ENCODE assay signal across 8 cellular contexts in the genomic region with DNA sequence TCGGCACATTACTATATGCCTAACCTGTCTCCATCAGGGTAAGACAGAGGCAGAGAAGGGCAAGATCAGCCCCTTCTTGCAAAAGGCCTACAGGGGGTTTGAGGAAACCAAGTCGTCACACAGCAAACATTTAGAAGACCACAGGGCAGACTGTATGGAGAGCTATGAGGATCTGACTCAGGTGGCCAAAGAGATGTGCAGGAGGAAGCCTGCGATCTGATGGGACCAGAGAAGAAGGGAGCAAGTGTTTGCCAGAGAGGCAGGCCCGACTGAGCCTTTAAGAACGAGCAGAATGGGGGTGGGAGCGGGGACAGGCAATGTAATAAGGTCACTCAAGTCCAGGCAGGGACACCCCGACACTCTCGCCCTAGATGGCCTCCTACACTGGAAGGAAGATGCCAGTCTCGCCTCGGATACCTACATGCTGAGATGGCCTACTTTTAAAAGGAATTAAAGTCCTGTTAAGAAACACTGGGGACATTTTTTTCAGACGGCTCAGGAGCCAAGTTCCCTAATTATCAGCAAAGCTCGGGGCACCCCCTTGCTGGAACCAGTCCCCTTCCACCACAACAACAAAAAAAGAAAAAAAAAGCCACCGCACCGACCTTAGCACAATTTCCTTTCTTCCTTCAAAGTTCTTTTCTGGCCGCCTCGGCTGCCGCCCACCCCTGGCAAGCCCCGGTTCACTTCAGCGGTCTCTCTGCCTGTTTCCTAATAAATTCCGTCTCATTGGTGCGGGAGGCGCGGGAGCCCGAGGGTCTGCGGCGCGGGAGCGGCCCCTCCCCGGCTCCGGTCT. TPM values are rescaled to one million over a fixed set of nuclear protein-coding genes. Genes with fewer than 3 reads are reported as not detected.
DNase-seq lines count a peak whose midpoint lies in the region; ATAC-seq and TF ChIP-seq lines count a peak whose summit lies in the region.

No MANE protein-coding gene starts in this region.

- no peaks in the 10 kb centered on the region for H3K9me3 ChIP-seq in right cardiac atrium (ENCODE audit: control insufficient read depth, low read length)

- peaks cover 22% of the 10 kb centered on the region for H3K27me3 Mint-ChIP-seq in activated naive CD4-positive, alpha-beta T cell treated with anti-CD3 and anti-CD28 coated beads, Interleukin-2, amount 10 ng/mL, durations not matched to agents 7 days and 5 days

- H3K27me3 ChIP-seq in right cardiac atrium (ENCODE audit: control insufficient read depth, insufficient read depth), result no peaks in the 10 kb centered on the region

- peak overlapping the region; percentile 82 for H3K27ac ChIP-seq in VCaP
- peak overlapping the region; percentile 82 for H3K27ac ChIP-seq in right cardiac atrium (ENCODE audit: low read length)
- H3K27ac ChIP-seq in skin epidermis, result peak overlapping the region; percentile 77 to 98 (median 90)

- no peak for ATAC-seq in right cardiac atrium
- ATAC-seq in HG03039 (IDR thresholded peaks at IDR 0.05; ENCODE audit: unreplicated experiment), result no peak

- DNase-seq in activated naive CD4-positive, alpha-beta T cell treated with anti-CD3 and anti-CD28 coated beads, Interleukin-2, amount 10 ng/mL, durations not matched to agents 7 days and 5 days, result no peak
- no peak for DNase-seq in activated naive CD4-positive, alpha-beta T cell treated with Interleukin-2 at 50 U/mL for 16 hours
- DNase-seq in right cardiac atrium, result no peak
- DNase-seq in 8988T, result no peak
- no peak for DNase-seq in activated CD4-positive, alpha-beta T cell treated with anti-CD3 and anti-CD28 coated beads, Interleukin-2, amount 50 U/mL, for 48 hours

- H3K36me3 Mint-ChIP-seq in activated naive CD4-positive, alpha-beta T cell treated with anti-CD3 and anti-CD28 coated beads, Interleukin-2, amount 10 ng/mL, durations not matched to agents 7 days and 5 days, result peaks cover 3% of the 10 kb centered on the region

- H3K9me3 Mint-ChIP-seq in activated naive CD4-positive, alpha-beta T cell treated with anti-CD3 and anti-CD28 coated beads, Interleukin-2, amount 10 ng/mL, durations not matched to agents 7 days and 5 days, result no peaks in the 10 kb centered on the region

- no peak overlapping the region for H3K27ac Mint-ChIP-seq in activated naive CD4-positive, alpha-beta T cell treated with anti-CD3 and anti-CD28 coated beads, Interleukin-2, amount 10 ng/mL, durations not matched to agents 7 days and 5 days

- peak overlapping the region; percentile 84 for H3K4me3 ChIP-seq in right cardiac atrium (ENCODE audit: low read length)
- peak overlapping the region; percentile 55 to 98 (median 85) for H3K4me3 ChIP-seq in skin epidermis

- 11% methylated on average over 30 of the region's 30 CpGs for WGBS in right cardiac atrium

- TF ChIP-seq CTCF in VCaP (conservative IDR thresholded peaks at IDR 0.05), result no peak

- H3K4me1 Mint-ChIP-seq in activated naive CD4-positive, alpha-beta T cell treated with anti-CD3 and anti-CD28 coated beads, Interleukin-2, amount 10 ng/mL, durations not matched to agents 7 days and 5 days, result peaks cover 36% of the 10 kb centered on the region

- peak overlapping the region; percentile 80 for H3K4me3 Mint-ChIP-seq in activated naive CD4-positive, alpha-beta T cell treated with anti-CD3 and anti-CD28 coated beads, Interleukin-2, amount 10 ng/mL, durations not matched to agents 7 days and 5 days

- intact Hi-C loops in right cardiac atrium (cut with DNase I), result loop anchor here in 1 of 4 donors (5.0 kb wide), 1 partner anchor 183 kb away; a partner anchor contains a TSS

- CTCF ChIA-PET in activated naive CD4-positive, alpha-beta T cell treated with anti-CD3 and anti-CD28 coated beads, Interleukin-2, amount 10 ng/mL, durations not matched to agents 7 days and 5 days (lab: Charles Lee), result interaction anchor here (1.0 kb wide), 1 partner anchor 107 kb away, joined by 4 read pairs; no protein-coding TSS in a partner anchor

- H3K4me1 ChIP-seq in right cardiac atrium (ENCODE audit: control insufficient read depth, insufficient read depth, low read length), result peaks cover 9% of the 10 kb centered on the region

RNA-seq across cellular contexts. Expression of a gene that starts 1.5 kb away (rescaled TPM):
- total RNA-seq in right cardiac atrium, result 10 to 100 TPM; 10.1 to 12.1 (median 10.8) TPM
- polyA plus RNA-seq in right cardiac atrium, result 7.6 TPM

RNA-seq across cellular contexts. Expression of a gene that starts 42.7 kb away (rescaled TPM):
- 10 to 100 TPM; 23.6 to 27.3 (median 25.9) TPM for total RNA-seq in right cardiac atrium
- 17.2 TPM for polyA plus RNA-seq in right cardiac atrium
